ENCODE assay signal across 8 cellular contexts in the genomic region with DNA sequence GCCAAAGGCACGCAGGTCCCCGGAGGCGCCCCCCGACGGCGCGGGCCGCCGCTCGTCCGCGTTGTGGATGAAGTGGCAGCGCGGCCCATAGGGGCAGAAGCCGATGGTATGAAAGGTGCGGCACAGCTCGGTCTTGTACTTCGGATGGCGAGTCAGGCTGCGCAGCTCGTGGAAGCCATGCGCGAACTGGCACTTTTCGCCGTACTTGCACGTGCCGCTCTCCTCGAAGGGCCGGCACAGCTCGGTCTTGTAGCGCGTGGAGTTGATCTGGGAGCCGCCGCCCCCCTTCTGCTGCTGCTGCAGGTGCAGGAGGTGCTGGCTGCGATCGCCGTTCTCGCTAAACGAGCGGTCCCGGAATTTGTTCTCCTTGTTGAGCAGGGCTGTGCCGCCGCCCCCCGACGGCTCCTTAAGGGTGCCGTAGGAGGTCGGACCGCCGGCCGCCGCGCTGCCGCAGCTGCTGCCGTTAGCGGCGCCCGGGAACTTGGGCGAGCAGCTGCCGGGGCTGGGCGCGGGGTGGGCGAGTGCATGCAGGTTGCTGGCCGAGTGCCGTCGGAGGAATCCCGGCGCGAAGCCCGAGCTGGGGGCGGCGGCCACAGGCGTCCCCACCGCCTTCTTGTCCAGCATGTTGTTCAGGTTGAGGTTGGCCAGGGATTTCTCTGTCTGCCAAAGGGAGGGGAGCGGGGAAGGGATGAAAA. TPM values are rescaled to one million over a fixed set of nuclear protein-coding genes. Genes with fewer than 3 reads are reported as not detected.
DNase-seq lines count a peak whose midpoint lies in the region; ATAC-seq, FAIRE-seq and TF ChIP-seq lines count a peak whose summit lies in the region.

No MANE protein-coding gene starts in this region.

- H3K36me3 ChIP-seq in endothelial cell of umbilical vein (ENCODE audit: control insufficient read depth in 2 of 2, extremely low read depth in 1 of 2, insufficient read depth in 2 of 2, low read length in 2 of 2) (peaks cover 0 to 6% of the 10 kb centered on the region in 2 experiments), muscle layer of duodenum (ENCODE audit: control insufficient read depth in 1 of 2, insufficient read depth in 2 of 2, low read length in 2 of 2) (peaks cover 13 to 25% of the 10 kb centered on the region in 2 donors)

- no peaks in the 10 kb centered on the region for H3K9me3 Mint-ChIP-seq in stimulated activated naive B cell treated with anti-CD40 and anti-IgM and Interleukin-4, amounts not matched to agents 10 μg/mL and 1 μg/mL and 100 μg/mL, for 72 hours

- peak overlapping the region; percentile 88 for H3K27ac ChIP-seq in endothelial cell of umbilical vein (ENCODE audit: insufficient read depth, low read depth, low read length)
- H3K27ac ChIP-seq in muscle layer of duodenum (ENCODE audit: low read length): peak overlapping the region; percentile 96

- intact Hi-C loops in endothelial cell of umbilical vein (cut with micrococcal nuclease): loop anchor here (5.0 kb wide), 1 partner anchor 413 kb away; no protein-coding TSS in a partner anchor

- peak overlapping the region; percentile 71 to 93 (median 90) for H3K4me3 ChIP-seq in endothelial cell of umbilical vein (replicated peaks in 1 of 3; ENCODE audit: insufficient read depth in 1 of 3, low read depth in 1 of 3, low read length in 3 of 3)
- H3K4me3 ChIP-seq in muscle layer of duodenum (ENCODE audit: low read depth in 1 of 2, low read length in 2 of 2): peak overlapping the region; percentile 76 to 96

- H3K4me1 Mint-ChIP-seq in stimulated activated naive B cell treated with anti-CD40 and anti-IgM and Interleukin-4, amounts not matched to agents 10 μg/mL and 1 μg/mL and 100 μg/mL, for 72 hours: peaks cover 36 to 81% of the 10 kb centered on the region in 2 donors

- TF ChIP-seq POLR2A in endothelial cell of umbilical vein (IDR thresholded peaks at IDR 0.05; ENCODE audit: low read depth, low read length): no peak

- peak; percentile 65 for DNase-seq in ELR (ENCODE audit: low read depth)
- peak; percentile 51 for DNase-seq in LoVo (ENCODE audit: low spot score)
- peak; percentile 43 to 55 (median 45) for DNase-seq in activated CD8-positive, alpha-beta memory T cell treated with anti-CD3 and anti-CD28 coated beads for 48 hours (ENCODE audit: low read depth in 2 of 3, low spot score in 2 of 3)
- peak; percentile 64 for DNase-seq in endothelial cell of umbilical vein (ENCODE audit: low read depth, low spot score)
- peak; percentile 53 for DNase-seq in stimulated activated naive B cell treated with anti-CD40 and anti-IgM and Interleukin-4, amounts not matched to agents 10 μg/mL and 1 μg/mL and 100 μg/mL, for 72 hours
- no peak for DNase-seq in RCC 7860 (ENCODE audit: low spot score)

- H3K9me3 ChIP-seq in endothelial cell of umbilical vein (replicated peaks; ENCODE audit: control insufficient read depth, insufficient read depth, low read length) (no peaks in the 10 kb centered on the region), muscle layer of duodenum (ENCODE audit: control insufficient read depth in 1 of 2, low read length in 2 of 2) (no peaks in the 10 kb centered on the region)

- FAIRE-seq in endothelial cell of umbilical vein (lab: Jason Lieb, UNC) (no peak), RCC 7860 (lab: Jason Lieb, UNC) (no peak)

- POLR2A ChIA-PET in endothelial cell of umbilical vein (lab: Charles Lee): interaction anchor here (0.6 to 0.9 kb wide), 2 partner anchors 51 to 261 kb away, joined by 3 to 6 read pairs; no protein-coding TSS in a partner anchor

- peaks cover 19 to 38% of the 10 kb centered on the region in 2 donors for H3K36me3 Mint-ChIP-seq in stimulated activated naive B cell treated with anti-CD40 and anti-IgM and Interleukin-4, amounts not matched to agents 10 μg/mL and 1 μg/mL and 100 μg/mL, for 72 hours

- peak overlapping the region; percentile 89 to 94 for H3K4me3 Mint-ChIP-seq in stimulated activated naive B cell treated with anti-CD40 and anti-IgM and Interleukin-4, amounts not matched to agents 10 μg/mL and 1 μg/mL and 100 μg/mL, for 72 hours

- no TSS peak for BruUV-seq in endothelial cell of umbilical vein (replicated peaks; lab: Mats Ljungman, UMichigan)

- H3K27me3 ChIP-seq in endothelial cell of umbilical vein (ENCODE audit: control insufficient read depth in 2 of 2, insufficient read depth in 2 of 2, low read length in 2 of 2) (no peaks in the 10 kb centered on the region), muscle layer of duodenum (ENCODE audit: low read depth, low read length) (no peaks in the 10 kb centered on the region)

- H3K27me3 Mint-ChIP-seq in stimulated activated naive B cell treated with anti-CD40 and anti-IgM and Interleukin-4, amounts not matched to agents 10 μg/mL and 1 μg/mL and 100 μg/mL, for 72 hours: peaks cover 0 to 4% of the 10 kb centered on the region in 2 donors

- H3K9ac ChIP-seq in endothelial cell of umbilical vein (replicated peaks; ENCODE audit: extremely low read depth, insufficient read depth, low read length): peak overlapping the region; percentile 90

- dilution Hi-C loops in endothelial cell of umbilical vein (cut with MboI; ENCODE audit: extremely low pct_ligation_motif_present, low sequenced_read_pairs): loop anchor here (10.0 kb wide), 1 partner anchor 50 kb away; no protein-coding TSS in a partner anchor

- H3K27ac Mint-ChIP-seq in stimulated activated naive B cell treated with anti-CD40 and anti-IgM and Interleukin-4, amounts not matched to agents 10 μg/mL and 1 μg/mL and 100 μg/mL, for 72 hours: peak overlapping the region; percentile 99

- H3K79me2 ChIP-seq in endothelial cell of umbilical vein (ENCODE audit: control insufficient read depth, insufficient read depth, low read length): peaks cover 49% of the 10 kb centered on the region

- H2AFZ ChIP-seq in endothelial cell of umbilical vein (ENCODE audit: low read depth, low read length): no peak overlapping the region

- no peak for ATAC-seq in stimulated activated naive B cell treated with anti-CD40 and anti-IgM and Interleukin-4, amounts not matched to agents 10 μg/mL and 1 μg/mL and 100 μg/mL, for 72 hours (replicated peaks)
- ATAC-seq in HG02938 (IDR thresholded peaks at IDR 0.05; ENCODE audit: unreplicated experiment): no peak

- no peaks in the 10 kb centered on the region for H3K9me1 ChIP-seq in endothelial cell of umbilical vein (replicated peaks; ENCODE audit: control insufficient read depth, extremely low read depth, insufficient read depth, low read length)

- CTCF ChIA-PET in endothelial cell of umbilical vein (lab: Charles Lee): interaction anchor here (0.6 to 12.8 kb wide), 18 partner anchors 50 to 397 kb away, joined by 3 to 240 read pairs (median 9); no protein-coding TSS in a partner anchor

- no peak for TF ChIP-seq CTCF in endothelial cell of umbilical vein (IDR thresholded peaks at IDR 0.05; ENCODE audit: extremely low read depth in 1 of 2, insufficient read depth in 1 of 2, low read depth in 1 of 2, low read length in 2 of 2)

- H3K4me2 ChIP-seq in endothelial cell of umbilical vein (ENCODE audit: insufficient read depth, low read length): peak overlapping the region; percentile 54

- H4K20me1 ChIP-seq in endothelial cell of umbilical vein (replicated peaks; ENCODE audit: control insufficient read depth, extremely low read depth, insufficient read depth, low read length): no peaks in the 10 kb centered on the region

- H3K4me1 ChIP-seq in endothelial cell of umbilical vein (ENCODE audit: control insufficient read depth, extremely low read depth, insufficient read depth, low read length): peaks cover 44% of the 10 kb centered on the region
- H3K4me1 ChIP-seq in muscle layer of duodenum (ENCODE audit: control insufficient read depth in 1 of 2, insufficient read depth in 2 of 2, low read length in 2 of 2): peaks cover 22 to 23% of the 10 kb centered on the region in 2 donors

TF ChIP-seq in endothelial cell of umbilical vein, 7 proteins besides CTCF, POLR2A, EP300 and RAD21:
- TF ChIP-seq, protein P1, sequence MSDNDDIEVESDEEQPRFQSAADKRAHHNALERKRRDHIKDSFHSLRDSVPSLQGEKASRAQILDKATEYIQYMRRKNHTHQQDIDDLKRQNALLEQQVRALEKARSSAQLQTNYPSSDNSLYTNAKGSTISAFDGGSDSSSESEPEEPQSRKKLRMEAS (IDR thresholded peaks at IDR 0.05; ENCODE audit: insufficient read depth, insufficient read length): peak; percentile 68
- TF ChIP-seq GATA2 (IDR thresholded peaks at IDR 0.05; ENCODE audit: insufficient read depth, insufficient read length, low read depth, low read length) (no peak), FOS (IDR thresholded peaks at IDR 0.05; ENCODE audit: borderline replicate concordance, insufficient read depth, low read length) (no peak), MYC (IDR thresholded peaks at IDR 0.05; ENCODE audit: low read depth, low read length) (no peak), JUN (IDR thresholded peaks at IDR 0.05; ENCODE audit: borderline replicate concordance, insufficient read depth, insufficient read length, low read depth) (no peak), POLR2AphosphoS5 (IDR thresholded peaks at IDR 0.05; ENCODE audit: insufficient read depth, low read depth, low read length) (peak; percentile 34), EZH2 (IDR thresholded peaks at IDR 0.05; ENCODE audit: borderline replicate concordance, low read depth, low read length, severe bottlenecking) (no peak)
TF ChIP-seq in endothelial cell of umbilical vein: peak in this region for 2.

RNA-seq across cellular contexts. Expression of a gene that starts 1.2 kb away (rescaled TPM):
- 73.4 and 75.9 TPM in 2 replicates for total RNA-seq in endothelial cell of umbilical vein
- 13.2 and 14.5 TPM in 2 replicates for polyA plus RNA-seq in endothelial cell of umbilical vein
- 10.2 and 12.1 TPM in 2 replicates for polyA plus RNA-seq in endothelial cell of umbilical vein (2011; cell fraction: cytosol; rRNA removed)
- polyA plus RNA-seq in endothelial cell of umbilical vein (2011; cell fraction: nucleus; rRNA removed): 15.6 and 20.8 TPM in 2 replicates
- polyA plus RNA-seq in endothelial cell of umbilical vein (2012): 28.9 and 35.9 TPM in 2 replicates
- 6.9 and 10.8 TPM in 2 replicates for polyA minus RNA-seq in endothelial cell of umbilical vein
- 20.3 TPM for polyA minus RNA-seq in endothelial cell of umbilical vein (2011; cell fraction: cytosol; rRNA and poly(A)+ RNA removed)
- polyA minus RNA-seq in endothelial cell of umbilical vein (2011; cell fraction: nucleus; rRNA and poly(A)+ RNA removed): 11.7 and 17.1 TPM in 2 replicates
